In genomic region chr16:63289834-63290460, GRCh38 we compare ENCODE assay signal across 8 cellular contexts.
DNase-seq lines count a peak whose midpoint lies in the region; ATAC-seq, FAIRE-seq and TF ChIP-seq lines count a peak whose summit lies in the region.

No MANE protein-coding gene starts in this region.

- H3K27ac ChIP-seq in A549 (no peak overlapping the region), keratinocyte (ENCODE audit: control insufficient read depth, insufficient read depth, low read length) (no peak overlapping the region)

- TF ChIP-seq RAD21 in A549 (conservative IDR thresholded peaks at IDR 0.05 in 1 of 2, IDR thresholded peaks at IDR 0.05 in 1 of 2) = peak; percentile 60 to 70

- POLR2A ChIA-PET in A549 (lab: Yijun Ruan, JAX) = no interaction called here

- no peak for TF ChIP-seq POLR2A in A549 (IDR thresholded peaks at IDR 0.05; ENCODE audit: low read length)

- in situ Hi-C loops in astrocyte of the cerebellum (cut with HindIII; ENCODE audit: low sequenced_read_pairs) = no loop called here

- dilution Hi-C loops in keratinocyte (cut with MboI; ENCODE audit: extremely low pct_ligation_motif_present, low sequenced_read_pairs) = no loop called here

- H3K9me1 ChIP-seq in keratinocyte (ENCODE audit: control insufficient read depth, extremely low read depth, insufficient read depth, low read length) = no peaks in the 10 kb centered on the region

- H3K27me3 ChIP-seq in keratinocyte (ENCODE audit: control insufficient read depth, extremely low read depth, insufficient read depth, low read length) = no peaks in the 10 kb centered on the region

- CTCF ChIA-PET in A549 (lab: Yijun Ruan, JAX) = interaction anchor here (0.7 to 1.9 kb wide), 7 partner anchors 9 to 1131 kb away, joined by 3 to 12 read pairs (median 3); no protein-coding TSS in a partner anchor

- H3K4me3 ChIP-seq in A549 = no peak overlapping the region
- H3K4me3 ChIP-seq in astrocyte of the cerebellum (ENCODE audit: low read depth, low read length) = no peak overlapping the region
- H3K4me3 ChIP-seq in keratinocyte (ENCODE audit: control insufficient read depth in 2 of 3, extremely low read depth in 1 of 3, insufficient read depth in 2 of 3, low read depth in 1 of 3, low read length in 3 of 3) = no peak overlapping the region

- no peak for TF ChIP-seq EP300 in A549 (IDR thresholded peaks at IDR 0.05)

- H3K4me1 ChIP-seq in A549 (no peaks in the 10 kb centered on the region), keratinocyte (ENCODE audit: control insufficient read depth, extremely low read depth, insufficient read depth, low read length) (no peaks in the 10 kb centered on the region)

- no peaks in the 10 kb centered on the region for H3K36me3 ChIP-seq in keratinocyte (ENCODE audit: control insufficient read depth in 2 of 2, extremely low read depth in 1 of 2, insufficient read depth in 2 of 2, low read length in 2 of 2)

- no peak overlapping the region for H3K4me2 ChIP-seq in A549
- H3K4me2 ChIP-seq in keratinocyte (ENCODE audit: control insufficient read depth, extremely low read depth, insufficient read depth, low read depth, low read length) = no peak overlapping the region

- H3K79me2 ChIP-seq in keratinocyte (ENCODE audit: control insufficient read depth, insufficient read depth, low read length) = no peaks in the 10 kb centered on the region

- H3K9me3 ChIP-seq in A549 (no peaks in the 10 kb centered on the region), keratinocyte (ENCODE audit: control insufficient read depth, low read depth, low read length) (no peaks in the 10 kb centered on the region)

- ATAC-seq in A549 (peak in 1 of 2 experiments; percentile 81; a peak in 3 of 6 replicates), GM18867 (IDR thresholded peaks at IDR 0.05; ENCODE audit: unreplicated experiment) (peak; percentile 59), GM21381 (IDR thresholded peaks at IDR 0.05; ENCODE audit: unreplicated experiment) (no peak)

- TF ChIP-seq CTCF in A549 (IDR thresholded peaks at IDR 0.05) (peak; percentile 40), astrocyte of the cerebellum (IDR thresholded peaks at IDR 0.05; ENCODE audit: low read depth, low read length, missing control alignments) (peak; percentile 83), keratinocyte (optimal IDR thresholded peaks at IDR 0.05 in 1 of 3, IDR thresholded peaks at IDR 0.05 in 1 of 3, conservative IDR thresholded peaks at IDR 0.05 in 1 of 3; ENCODE audit: extremely low read depth in 1 of 3, insufficient read depth in 2 of 3, low read length in 3 of 3) (peak; percentile 32 to 68 (median 60))

- no peak overlapping the region for H2AFZ ChIP-seq in keratinocyte (ENCODE audit: control insufficient read depth, low read length)

- DNase-seq in A549 (ENCODE audit: low read depth in 1 of 2, low spot score in 1 of 2) = peak; percentile 4 to 48
- DNase-seq in NCI-H2171 treated with DMSO at 0.1 percent for 48 hours (lab: John Stamatoyannopoulos, UW) = peak; percentile 58
- DNase-seq in astrocyte of the cerebellum (ENCODE audit: low read depth) = peak; percentile 2
- no peak for DNase-seq in keratinocyte (ENCODE audit: low read depth, low spot score)
- peak; percentile 56 for DNase-seq in urothelium cell line (ENCODE audit: low spot score)
- no peak for DNase-seq in cerebellar nuclear complex (lab: John Stamatoyannopoulos, UW)

- no peak overlapping the region for H3K9ac ChIP-seq in keratinocyte (ENCODE audit: control insufficient read depth, extremely low read depth, insufficient read depth, low read length)

- H4K20me1 ChIP-seq in keratinocyte (ENCODE audit: control insufficient read depth, extremely low read depth, insufficient read depth, low read length) = no peaks in the 10 kb centered on the region

- WGBS in A549 (ENCODE audit: missing lambda C conversion rate) = 8% methylated on average over 16 of the region's 16 CpGs

- FAIRE-seq in A549 (lab: Jason Lieb, UNC) (no peak), keratinocyte (lab: Jason Lieb, UNC) (no peak), urothelium cell line (lab: Jason Lieb, UNC) (no peak)

TF ChIP-seq in A549, 52 proteins besides CTCF, POLR2A, EP300 and RAD21:
- TF ChIP-seq PHF8 (IDR thresholded peaks at IDR 0.05; ENCODE audit: borderline replicate concordance, low read depth) = no peak
- TF ChIP-seq SMC3 (IDR thresholded peaks at IDR 0.05) = peak; percentile 21; the same call in 1 of the 3 replicates
- TF ChIP-seq E2F6 (IDR thresholded peaks at IDR 0.05; ENCODE audit: borderline replicate concordance, low read depth) = no peak
- no peak for TF ChIP-seq NPAS2 (CRISPR knock-in tag; IDR thresholded peaks at IDR 0.05; ENCODE audit: borderline replicate concordance)

Comparison
In these comparisons a context has a peak if more than half of its experiments do, and no peak if none do; other contexts are left out.
1. DNase-seq: peak in A549 (2 of 2), NCI-H2171 treated with DMSO at 0.1 percent for 48 hours (single experiment), astrocyte of the cerebellum (single experiment) and urothelium cell line (single experiment); none in keratinocyte (single experiment) and cerebellar nuclear complex (0 of 2).
2. Peak in every context shown above with its lines, with median percentiles within 50 percentile points of each other: CTCF ChIP-seq.